Comparison of ENCODE assay signal across 16 cellular contexts in genomic region chr7:82624337-82624736, GRCh38.
DNase-seq lines count a peak whose midpoint lies in the region; ATAC-seq and TF ChIP-seq lines count a peak whose summit lies in the region.
"Had no signal": no experiment of that assay in that cellular context is flagged by ENCODE, and none has a peak within 500 bp of the region (broad histone marks: within the 10 kb centered on the region; RNA-seq: fewer than 3 reads in every experiment).

No MANE protein-coding gene starts in this region.

- no peaks in the 10 kb centered on the region for H3K36me3 ChIP-seq in BJ (ENCODE audit: control insufficient read depth, insufficient read depth, low read length)
- H3K36me3 ChIP-seq in aorta (ENCODE audit: control insufficient read depth in 1 of 2, insufficient read depth in 2 of 2, low read length in 1 of 2), result no peaks in the 10 kb centered on the region
- H3K36me3 ChIP-seq: suprapubic skin had no signal

- no peaks in the 10 kb centered on the region for H3K4me1 ChIP-seq in aorta (ENCODE audit: control insufficient read depth in 1 of 2, insufficient read depth in 2 of 2, low read length in 2 of 2)
- H3K4me1 ChIP-seq: suprapubic skin had no signal

- WGBS in aorta, 2 donors, result 79 to 86% methylated on average over 2 of the region's 2 CpGs

- H3K4me3 ChIP-seq in BJ (ENCODE audit: low read depth, low read length), result no peak overlapping the region
- H3K4me3 ChIP-seq in astrocyte of the spinal cord (ENCODE audit: low read depth, low read length), result no peak overlapping the region
- H3K4me3 ChIP-seq in aorta (ENCODE audit: low read length in 2 of 2), result no peak overlapping the region
- H3K4me3 ChIP-seq: suprapubic skin had no signal

- H3K27ac ChIP-seq in aorta (ENCODE audit: low read depth in 1 of 2, low read length in 2 of 2), result no peak overlapping the region
- H3K27ac ChIP-seq: C4-2B, suprapubic skin had no signal

- CTCF ChIA-PET in BJ (lab: Yijun Ruan, JAX), result interaction anchor here (1.0 to 1.4 kb wide), 4 partner anchors 9 to 52 kb away, joined by 3 to 16 read pairs (median 3); no protein-coding TSS in a partner anchor

- POLR2A ChIA-PET in BJ (lab: Charles Lee), result no interaction called here

- intact Hi-C loops in aorta (cut with DNase I), result no loop called here

- DNase-seq in BJ (ENCODE audit: low read depth) (peak; percentile 81), M059J (ENCODE audit: low read depth) (peak; percentile 79), astrocyte of the spinal cord (ENCODE audit: low read depth, low spot score) (peak; percentile 95), kidney tubule cell (ENCODE audit: low spot score) (peak; percentile 28), HT-29 (ENCODE audit: low spot score) (no peak), aorta (no peak)
- DNase-seq: activated CD8-positive, alpha-beta T cell treated with anti-CD3 and anti-CD28 coated beads, Interleukin-2, amount 10 ng/mL, durations not matched to agents 7 days and 5 days; DND-41; endodermal cell; left colon; NCI-H1092 treated with DMSO at 0.1 percent for 48 hours; NCI-H345 had no signal

- H3K27me3 ChIP-seq in BJ (ENCODE audit: control insufficient read depth, insufficient read depth, low read length), result no peaks in the 10 kb centered on the region
- no peaks in the 10 kb centered on the region for H3K27me3 ChIP-seq in aorta (ENCODE audit: control insufficient read depth in 1 of 2, insufficient read depth in 2 of 2, low read length in 1 of 2)
- H3K27me3 ChIP-seq: suprapubic skin had no signal

- no peak for ATAC-seq in GM18858 (IDR thresholded peaks at IDR 0.05; ENCODE audit: unreplicated experiment)
- no peak for ATAC-seq in GM21619 (IDR thresholded peaks at IDR 0.05; ENCODE audit: unreplicated experiment)
- ATAC-seq in aorta (ENCODE audit: low FRiP score), result no peak
- ATAC-seq: activated CD8-positive, alpha-beta T cell treated with anti-CD3 and anti-CD28 coated beads, Interleukin-2, amount 10 ng/mL, durations not matched to agents 7 days and 5 days; left colon had no signal

- TF ChIP-seq CTCF in BJ (IDR thresholded peaks at IDR 0.05; ENCODE audit: insufficient read depth, low read depth, low read length), result no peak
- TF ChIP-seq CTCF in astrocyte of the spinal cord (IDR thresholded peaks at IDR 0.05; ENCODE audit: low read depth, low read length), result no peak

- H3K9me3 ChIP-seq in aorta (ENCODE audit: control insufficient read depth, low read length), result no peaks in the 10 kb centered on the region
- H3K9me3 ChIP-seq: suprapubic skin had no signal

- in situ Hi-C loops in astrocyte of the spinal cord (cut with HindIII; ENCODE audit: low sequenced_read_pairs), result no loop called here

Comparison
In these comparisons a context has a peak if more than half of its experiments do, and no peak if none do; other contexts are left out.
1. DNase-seq: peak in BJ (single experiment), M059J (single experiment), astrocyte of the spinal cord (single experiment) and kidney tubule cell (single experiment); none in HT-29 (single experiment) and aorta (0 of 2).